Comparison of ENCODE assay signal across 8 cellular contexts in the genomic region with DNA sequence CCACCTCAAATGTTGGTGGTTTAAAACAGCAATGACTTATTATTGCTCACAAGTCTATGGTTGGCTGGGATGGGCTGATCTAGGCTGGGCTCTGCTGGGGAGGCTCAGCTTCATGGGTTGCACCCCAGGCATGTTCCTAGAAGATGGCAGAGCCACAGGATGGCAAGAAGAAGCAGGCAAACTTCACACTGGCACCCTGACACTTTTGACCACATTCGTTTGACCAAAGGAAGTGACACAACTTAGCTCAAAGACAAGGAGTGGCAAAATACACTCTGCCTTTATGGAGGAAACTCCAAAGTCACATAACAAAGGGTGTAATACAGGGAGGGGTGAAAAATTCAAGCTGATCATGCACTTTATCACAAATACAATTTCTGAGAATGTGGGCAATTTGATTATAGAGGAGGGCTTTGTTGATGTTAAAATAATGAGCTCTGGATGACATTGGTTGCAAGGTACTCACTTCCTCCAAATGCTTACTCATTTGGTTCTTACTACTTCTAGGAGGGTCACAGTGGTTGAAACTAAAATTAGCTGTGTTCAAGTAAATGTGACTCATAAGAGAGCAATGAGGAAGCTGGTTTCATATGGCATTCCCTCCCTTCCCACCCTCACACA.
DNase-seq lines count a peak whose midpoint lies in the region; TF ChIP-seq lines count a peak whose summit lies in the region.

No MANE protein-coding gene starts in this region.

- peak overlapping the region; percentile 91 for H3K27ac Mint-ChIP-seq in HFFc6

- no peaks in the 10 kb centered on the region for H3K79me2 ChIP-seq in MM.1S (ENCODE audit: low read length)

- peaks cover 83% of the 10 kb centered on the region for H3K4me1 Mint-ChIP-seq in HFFc6 (ENCODE audit: low read depth)

- H3K36me3 ChIP-seq in MM.1S (replicated peaks; ENCODE audit: insufficient read depth, low read length) (no peaks in the 10 kb centered on the region), neutrophil (no peaks in the 10 kb centered on the region)

- peaks cover 6% of the 10 kb centered on the region for H3K9me3 Mint-ChIP-seq in HFFc6

- H3K27me3 ChIP-seq in MM.1S (replicated peaks; ENCODE audit: insufficient read depth, low read length) (no peaks in the 10 kb centered on the region), neutrophil (no peaks in the 10 kb centered on the region)

- H3K27ac ChIP-seq in MM.1S (ENCODE audit: low read length) (peak overlapping the region; percentile 55), neutrophil (peak overlapping the region; percentile 53)

- H3K9ac ChIP-seq in MM.1S (ENCODE audit: low read length) = no peak overlapping the region

- H3K36me3 Mint-ChIP-seq in HFFc6 (ENCODE audit: low read depth) = peaks cover 4% of the 10 kb centered on the region; the same call in 1 of the 2 replicates

- H3K9me3 ChIP-seq in MM.1S (replicated peaks; ENCODE audit: insufficient read depth, low read length) (no peaks in the 10 kb centered on the region), neutrophil (no peaks in the 10 kb centered on the region)

- H4K20me1 ChIP-seq in MM.1S (ENCODE audit: insufficient read depth, low read length) = no peaks in the 10 kb centered on the region

- no peak overlapping the region for H2AFZ ChIP-seq in MM.1S (ENCODE audit: low read length)

- H3K4me3 Mint-ChIP-seq in HFFc6 = 0 out of 2 replicates have a peak overlapping the region, but pooled peaks have one; percentile 7

- peak overlapping the region; percentile 40; the same call in 1 of the 2 replicates for H3K4me2 ChIP-seq in MM.1S (ENCODE audit: low read depth, low read length)

- H3K4me1 ChIP-seq in MM.1S (ENCODE audit: low read length) (peaks cover 22% of the 10 kb centered on the region), neutrophil (ENCODE audit: control insufficient read depth in 1 of 2, insufficient read depth in 1 of 2, low read depth in 1 of 2, low read length in 1 of 2) (peaks cover 6 to 11% of the 10 kb centered on the region in 2 experiments)

- TF ChIP-seq CTCF in HFFc6 (IDR thresholded peaks at IDR 0.05) (no peak), MM.1S (IDR thresholded peaks at IDR 0.05; ENCODE audit: low read length) (no peak), neutrophil (IDR thresholded peaks at IDR 0.05) (no peak)

- DNase-seq in activated CD4-positive, alpha-beta T cell treated with anti-CD3 and anti-CD28 coated beads for 48 hours = peak; percentile 29
- no peak for DNase-seq in activated CD4-positive, alpha-beta T cell treated with anti-CD3 and anti-CD28 coated beads, Interleukin-2, amount 50 U/mL, for 1 hour
- DNase-seq in HFFc6 = peak; percentile 83
- DNase-seq in MM.1S = peak; percentile 67
- DNase-seq in astrocyte of the hippocampus (ENCODE audit: low read depth, low spot score) = peak; percentile 81
- DNase-seq in NCI-H1436 treated with DMSO at 0.1 percent for 48 hours (lab: John Stamatoyannopoulos, UW) = no peak
- no peak for DNase-seq in DMS 273 (lab: John Stamatoyannopoulos, UW; ENCODE audit: unreplicated experiment)

- H3K27me3 Mint-ChIP-seq in HFFc6 (ENCODE audit: insufficient read depth) = 0 out of 2 replicates have a peak, but pooled peaks cover 4% of the 10 kb centered on the region

- H3F3A ChIP-seq in MM.1S (ENCODE audit: insufficient read depth, low read length) = peaks cover 7% of the 10 kb centered on the region

- H3K9me2 ChIP-seq in MM.1S (replicated peaks; ENCODE audit: insufficient read depth, low read length) = no peaks in the 10 kb centered on the region

- H3K4me3 ChIP-seq in MM.1S (ENCODE audit: low read length) (no peak overlapping the region), neutrophil (ENCODE audit: low read depth in 1 of 2, low read length in 1 of 2) (no peak overlapping the region)

Comparison
In these comparisons a context has a peak if more than half of its experiments do, and no peak if none do; other contexts are left out.
1. DNase-seq: peak in activated CD4-positive, alpha-beta T cell treated with anti-CD3 and anti-CD28 coated beads for 48 hours (single experiment), HFFc6 (single experiment), MM.1S (single experiment) and astrocyte of the hippocampus (single experiment); none in activated CD4-positive, alpha-beta T cell treated with anti-CD3 and anti-CD28 coated beads, Interleukin-2, amount 50 U/mL, for 1 hour (single experiment), NCI-H1436 treated with DMSO at 0.1 percent for 48 hours (single experiment) and DMS 273 (single experiment).